1 cellular context compared by ENCODE assay signal in the genomic region with DNA sequence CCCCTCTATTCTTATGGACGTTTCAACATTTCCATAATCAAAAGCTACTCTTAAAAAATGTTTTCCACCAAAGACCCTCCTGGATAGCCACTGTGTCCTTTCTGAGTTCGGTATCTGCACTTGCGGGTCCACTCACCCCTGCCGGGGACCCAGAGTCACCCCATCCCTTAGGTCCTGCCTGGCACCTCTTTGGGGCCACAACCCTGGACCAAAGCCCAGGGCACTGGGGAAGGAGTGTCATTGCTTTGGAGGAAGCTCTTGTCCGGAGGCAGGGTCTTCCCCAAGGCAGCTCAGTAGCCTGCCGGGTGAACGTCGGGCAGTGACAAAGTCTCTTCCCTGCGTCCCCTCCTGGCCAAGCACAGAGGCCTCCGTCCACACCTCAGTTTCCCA.
TF ChIP-seq lines count a peak whose summit lies in the region.

No MANE protein-coding gene starts in this region.

TF ChIP-seq in WTC11, 78 proteins besides CTCF, POLR2A, EP300 and RAD21 (continued from another document):
- TF ChIP-seq FOXJ3 (CRISPR knock-in tag; IDR thresholded peaks at IDR 0.05; ENCODE audit: borderline replicate concordance), result no peak
- no peak for TF ChIP-seq AR (CRISPR knock-in tag; IDR thresholded peaks at IDR 0.05)
- TF ChIP-seq PRRX2 (CRISPR knock-in tag; IDR thresholded peaks at IDR 0.05), result no peak
- no peak for TF ChIP-seq ETV6 (CRISPR knock-in tag; IDR thresholded peaks at IDR 0.05)
- TF ChIP-seq NFYB (CRISPR knock-in tag; conservative IDR thresholded peaks at IDR 0.05; ENCODE audit: low read depth), result no peak
- no peak for TF ChIP-seq EMX1 (CRISPR knock-in tag; IDR thresholded peaks at IDR 0.05)
- TF ChIP-seq PRDM15 (CRISPR knock-in tag; IDR thresholded peaks at IDR 0.05), result no peak
- no peak for TF ChIP-seq CDX4 (CRISPR knock-in tag; IDR thresholded peaks at IDR 0.05; ENCODE audit: borderline replicate concordance)
- TF ChIP-seq AFF4 (CRISPR knock-in tag; IDR thresholded peaks at IDR 0.05; ENCODE audit: borderline replicate concordance), result no peak
- TF ChIP-seq JUN (CRISPR knock-in tag; IDR thresholded peaks at IDR 0.05), result no peak
TF ChIP-seq in WTC11: peak in this region for 0.
